In genomic region chr13:97574926-97575325, GRCh38 we compare ENCODE assay signal across 8 cellular contexts.
DNase-seq lines count a peak whose midpoint lies in the region; ATAC-seq, FAIRE-seq and TF ChIP-seq lines count a peak whose summit lies in the region.

No MANE protein-coding gene starts in this region.

- 58% methylated on average over 5 of the region's 5 CpGs for WGBS in GM12878 (ENCODE audit: insufficient coverage, insufficient replicate concordance, low lambda C conversion rate, missing lambda C conversion rate)

- no peaks in the 10 kb centered on the region for H3K4me1 Mint-ChIP-seq in activated CD4-positive, alpha-beta T cell treated with anti-CD3 and anti-CD28 coated beads, Interleukin-2, amount 10 ng/mL, durations not matched to agents 7 days and 5 days
- no peaks in the 10 kb centered on the region for H3K4me1 Mint-ChIP-seq in CD8-positive, alpha-beta T cell (ENCODE audit: low read depth)

- no TSS peak for BruUV-seq in GM12878 (replicated peaks; lab: Mats Ljungman, UMichigan)

- H3K27ac Mint-ChIP-seq in activated CD4-positive, alpha-beta T cell treated with anti-CD3 and anti-CD28 coated beads, Interleukin-2, amount 10 ng/mL, durations not matched to agents 7 days and 5 days, result no peak overlapping the region
- no peak overlapping the region for H3K27ac Mint-ChIP-seq in CD8-positive, alpha-beta T cell

- in situ Hi-C loops in GM12878 (cut with MboI), result no loop called here

- no peak for TF ChIP-seq EP300 in GM12878 (IDR thresholded peaks at IDR 0.05; ENCODE audit: borderline replicate concordance in 1 of 2, control insufficient read depth in 1 of 2, low read depth in 2 of 2, low read length in 2 of 2)

- no peaks in the 10 kb centered on the region for H3K36me3 Mint-ChIP-seq in activated CD4-positive, alpha-beta T cell treated with anti-CD3 and anti-CD28 coated beads, Interleukin-2, amount 10 ng/mL, durations not matched to agents 7 days and 5 days (ENCODE audit: low read depth)
- H3K36me3 Mint-ChIP-seq in CD8-positive, alpha-beta T cell, result no peaks in the 10 kb centered on the region

- no peaks in the 10 kb centered on the region for H3K36me3 ChIP-seq in Karpas-422 (ENCODE audit: insufficient read depth, low read length)
- H3K36me3 ChIP-seq in GM12878 (ENCODE audit: control insufficient read depth in 2 of 2, insufficient read depth in 2 of 2, low read length in 1 of 2), result no peaks in the 10 kb centered on the region
- no peaks in the 10 kb centered on the region for H3K36me3 ChIP-seq in CD8-positive, alpha-beta T cell (ENCODE audit: insufficient read depth, low read length)

- H3K4me3 Mint-ChIP-seq in activated CD4-positive, alpha-beta T cell treated with anti-CD3 and anti-CD28 coated beads, Interleukin-2, amount 10 ng/mL, durations not matched to agents 7 days and 5 days, result no peak overlapping the region
- H3K4me3 Mint-ChIP-seq in CD8-positive, alpha-beta T cell, result no peak overlapping the region

- ATAC-seq in GM12878 (peak; percentile 89), GM19455 (IDR thresholded peaks at IDR 0.05; ENCODE audit: unreplicated experiment) (no peak)
- no peak for ATAC-seq in CD8-positive, alpha-beta T cell

- H2AFZ ChIP-seq in Karpas-422 (ENCODE audit: low read length) (no peak overlapping the region), GM12878 (ENCODE audit: control insufficient read depth, low read depth, low read length) (no peak overlapping the region)

- TF ChIP-seq RAD21 in GM12878 (IDR thresholded peaks at IDR 0.05; ENCODE audit: insufficient read depth, low read depth, low read length), result peak; percentile 81

- no peak overlapping the region for H3K4me3 ChIP-seq in Karpas-422 (ENCODE audit: low read length)
- H3K4me3 ChIP-seq in GM12878, result no peak overlapping the region
- no peak overlapping the region for H3K4me3 ChIP-seq in CD8-positive, alpha-beta T cell (ENCODE audit: low read depth, low read length)

- H3K9me3 Mint-ChIP-seq in activated CD4-positive, alpha-beta T cell treated with anti-CD3 and anti-CD28 coated beads, Interleukin-2, amount 10 ng/mL, durations not matched to agents 7 days and 5 days, result no peaks in the 10 kb centered on the region
- H3K9me3 Mint-ChIP-seq in CD8-positive, alpha-beta T cell, result no peaks in the 10 kb centered on the region

- H3K9me2 ChIP-seq in Karpas-422 (replicated peaks; ENCODE audit: insufficient read depth, low read length), result no peaks in the 10 kb centered on the region

- H3K9me3 ChIP-seq in Karpas-422 (ENCODE audit: low read length) (no peaks in the 10 kb centered on the region), GM12878 (replicated peaks; ENCODE audit: control insufficient read depth, insufficient read depth, low read length) (no peaks in the 10 kb centered on the region)
- H3K9me3 ChIP-seq in CD8-positive, alpha-beta T cell (ENCODE audit: low read length), result no peaks in the 10 kb centered on the region

- H3K4me1 ChIP-seq in Karpas-422 (ENCODE audit: low read length) (no peaks in the 10 kb centered on the region), GM12878 (ENCODE audit: control insufficient read depth, insufficient read depth, low read length) (no peaks in the 10 kb centered on the region)
- no peaks in the 10 kb centered on the region for H3K4me1 ChIP-seq in CD8-positive, alpha-beta T cell (ENCODE audit: insufficient read depth, low read length)

- H4K20me1 ChIP-seq in Karpas-422 (ENCODE audit: insufficient read depth, low read depth, low read length) (no peaks in the 10 kb centered on the region), GM12878 (ENCODE audit: control insufficient read depth, insufficient read depth) (no peaks in the 10 kb centered on the region)

- H3K4me2 ChIP-seq in Karpas-422 (ENCODE audit: low read depth, low read length, poor library complexity, severe bottlenecking) (no peak overlapping the region), GM12878 (ENCODE audit: control insufficient read depth, insufficient read depth) (no peak overlapping the region)

- TF ChIP-seq POLR2A in GM12878 (IDR thresholded peaks at IDR 0.05; ENCODE audit: low read depth, low read length), result no peak

- peak; percentile 57 to 82 (median 75); a peak in 5 of 6 replicates for TF ChIP-seq CTCF in GM12878 (IDR thresholded peaks at IDR 0.05 in 2 of 3, conservative IDR thresholded peaks at IDR 0.05 in 1 of 3; ENCODE audit: control insufficient read depth in 2 of 3, extremely low read depth in 1 of 3, insufficient read depth in 1 of 3, low read depth in 3 of 3, low read length in 3 of 3)
- no peak for TF ChIP-seq CTCF in CD8-positive, alpha-beta T cell (IDR thresholded peaks at IDR 0.05)

- intact Hi-C loops in GM12878 (cut with micrococcal nuclease; ENCODE audit: unreplicated experiment), result loop anchor here (10.0 kb wide), 2 partner anchors 210 to 460 kb away; no protein-coding TSS in a partner anchor
- intact Hi-C loops in CD8-positive, alpha-beta T cell (cut with DNase I, micrococcal nuclease), result no loop called here

- H3K27me3 ChIP-seq in Karpas-422 (ENCODE audit: low read length) (no peaks in the 10 kb centered on the region), GM12878 (replicated peaks in 1 of 2; ENCODE audit: control insufficient read depth in 2 of 2, insufficient read depth in 2 of 2, low read length in 1 of 2) (no peaks in the 10 kb centered on the region; a peak in 1 of 4 replicates)
- no peaks in the 10 kb centered on the region for H3K27me3 ChIP-seq in CD8-positive, alpha-beta T cell (ENCODE audit: insufficient read depth, low read length)

- peaks cover 18% of the 10 kb centered on the region for H3K27me3 Mint-ChIP-seq in activated CD4-positive, alpha-beta T cell treated with anti-CD3 and anti-CD28 coated beads, Interleukin-2, amount 10 ng/mL, durations not matched to agents 7 days and 5 days
- peaks cover under 1% of the 10 kb centered on the region for H3K27me3 Mint-ChIP-seq in CD8-positive, alpha-beta T cell (ENCODE audit: low read depth)

- POLR2A ChIA-PET in activated CD4-positive, alpha-beta T cell treated with anti-CD3 and anti-CD28 coated beads, Interleukin-2, amount 10 ng/mL, durations not matched to agents 7 days and 5 days (lab: Charles Lee), result no interaction called here
- POLR2A ChIA-PET in GM12878 (lab: Charles Lee), result interaction anchor here (0.6 to 0.7 kb wide), 4 partner anchors 99 to 466 kb away, joined by 4 to 12 read pairs (median 4); no protein-coding TSS in a partner anchor
- POLR2A ChIA-PET in CD8-positive, alpha-beta T cell (lab: Charles Lee), result no interaction called here

- no peak for FAIRE-seq in GM12878 (lab: Jason Lieb, UNC)

- H3K79me2 ChIP-seq in Karpas-422 (ENCODE audit: low read length) (no peaks in the 10 kb centered on the region), GM12878 (ENCODE audit: control insufficient read depth, insufficient read depth, low read length) (no peaks in the 10 kb centered on the region)

- peak; percentile 10 for DNase-seq in activated CD4-positive, alpha-beta T cell treated with anti-CD3 and anti-CD28 coated beads, Interleukin-2, amount 10 ng/mL, durations not matched to agents 7 days and 5 days
- DNase-seq in activated CD4-positive, alpha-beta T cell treated with anti-CD3 and anti-CD28 coated beads, Interleukin-2, amount 50 U/mL, for 1 hour, result no peak
- DNase-seq in Karpas-422 (peak; percentile 52), GM12878 (ENCODE audit: low read depth, low spot score) (no peak), midbrain (lab: John Stamatoyannopoulos, UW) (peak; percentile 9), NCI-H187 treated with DMSO at 0.1 percent for 48 hours (lab: John Stamatoyannopoulos, UW) (no peak)
- DNase-seq in CD8-positive, alpha-beta T cell, result no peak

- H3K27ac ChIP-seq in Karpas-422 (ENCODE audit: low read length) (no peak overlapping the region), GM12878 (ENCODE audit: control insufficient read depth, insufficient read depth) (no peak overlapping the region)
- no peak overlapping the region for H3K27ac ChIP-seq in CD8-positive, alpha-beta T cell (ENCODE audit: low read depth, low read length)

- RAD21 ChIA-PET in GM12878 (lab: Charles Lee; ENCODE audit: unreplicated experiment), result interaction anchor here (0.5 to 1.6 kb wide), 11 partner anchors 112 to 664 kb away, joined by 3 to 14 read pairs (median 3); no protein-coding TSS in a partner anchor

- H3K9ac ChIP-seq in Karpas-422 (ENCODE audit: low read length) (no peak overlapping the region), GM12878 (ENCODE audit: control insufficient read depth, insufficient read depth, low read length) (no peak overlapping the region)

- CTCF ChIA-PET in activated CD4-positive, alpha-beta T cell treated with anti-CD3 and anti-CD28 coated beads, Interleukin-2, amount 10 ng/mL, durations not matched to agents 7 days and 5 days (lab: Charles Lee), result interaction anchor here (0.6 to 0.7 kb wide), 2 partner anchors 81 to 1141 kb away, joined by 3 to 6 read pairs; no protein-coding TSS in a partner anchor
- CTCF ChIA-PET in GM12878 (lab: Yijun Ruan, JAX), result interaction anchor here (0.6 to 2.9 kb wide), 25 partner anchors 8 to 1221 kb away, joined by 3 to 29 read pairs (median 4); partner anchors contain the start of gene RAP2A
- CTCF ChIA-PET in CD8-positive, alpha-beta T cell (lab: Charles Lee), result no interaction called here

- SMC1A ChIA-PET in GM12878 (lab: Charles Lee; ENCODE audit: uncharacterized antibody, unreplicated experiment), result interaction anchor here (0.7 to 4.1 kb wide), 10 partner anchors 9 to 353 kb away, joined by 3 to 26 read pairs (median 4); partner anchors contain the start of gene MBNL2

TF ChIP-seq in GM12878, 131 proteins besides CTCF, POLR2A, EP300 and RAD21:
- TF ChIP-seq IKZF2 (IDR thresholded peaks at IDR 0.05) (no peak), YY1 (IDR thresholded peaks at IDR 0.05; ENCODE audit: low read depth, low read length) (0 out of 2 replicates have a peak, but pooled peaks have one; percentile 19), CHD4 (IDR thresholded peaks at IDR 0.05) (no peak), FOXK2 (IDR thresholded peaks at IDR 0.05) (no peak), ATF3 (IDR thresholded peaks at IDR 0.05; ENCODE audit: borderline replicate concordance, extremely low read depth, low read depth, low read length) (no peak), RUNX3 (IDR thresholded peaks at IDR 0.05; ENCODE audit: low read length) (no peak), PAX8 (IDR thresholded peaks at IDR 0.05) (no peak), ZZZ3 (IDR thresholded peaks at IDR 0.05; ENCODE audit: control insufficient read depth, insufficient read length, low read depth) (no peak), ZNF622 (IDR thresholded peaks at IDR 0.05) (no peak), SMC3 (IDR thresholded peaks at IDR 0.05; ENCODE audit: borderline replicate concordance, low read length) (peak; percentile 66)

Comparison
In these comparisons a context has a peak if more than half of its experiments do, and no peak if none do; other contexts are left out.
1. DNase-seq: peak in activated CD4-positive, alpha-beta T cell treated with anti-CD3 and anti-CD28 coated beads, Interleukin-2, amount 10 ng/mL, durations not matched to agents 7 days and 5 days (single experiment), Karpas-422 (single experiment) and midbrain (single experiment); none in activated CD4-positive, alpha-beta T cell treated with anti-CD3 and anti-CD28 coated beads, Interleukin-2, amount 50 U/mL, for 1 hour (single experiment), GM12878 (single experiment), NCI-H187 treated with DMSO at 0.1 percent for 48 hours (single experiment) and CD8-positive, alpha-beta T cell (0 of 7).